In genomic region chr1:154329551-154330131, GRCh38 we compare ENCODE assay signal across 10 cellular contexts. TPM values are rescaled to one million over a fixed set of nuclear protein-coding genes. Genes with fewer than 3 reads are reported as not detected.
DNase-seq lines count a peak whose midpoint lies in the region; ATAC-seq, FAIRE-seq and TF ChIP-seq lines count a peak whose summit lies in the region.
"Had no signal": no experiment of that assay in that cellular context is flagged by ENCODE, and none has a peak within 500 bp of the region (broad histone marks: within the 10 kb centered on the region; RNA-seq: fewer than 3 reads in every experiment).

No MANE protein-coding gene starts in this region.

- FAIRE-seq in HepG2 (lab: Jason Lieb, UNC) = no peak
- FAIRE-seq: bronchial epithelial cell had no signal

- H3K27me3 Mint-ChIP-seq in activated naive CD8-positive, alpha-beta T cell treated with anti-CD3 and anti-CD28 coated beads, Interleukin-2, amount 50 U/mL, for 24 hours = no peaks in the 10 kb centered on the region
- H3K27me3 Mint-ChIP-seq in memory B cell = no peaks in the 10 kb centered on the region

- H3K9me3 ChIP-seq in HepG2 (ENCODE audit: low read length) = no peaks in the 10 kb centered on the region
- no peaks in the 10 kb centered on the region for H3K9me3 ChIP-seq in right lobe of liver
- no peaks in the 10 kb centered on the region for H3K9me3 ChIP-seq in upper lobe of right lung
- H3K9me3 ChIP-seq: left lung had no signal

- ATAC-seq in HepG2 (no peak), right lobe of liver (no peak), memory B cell (ENCODE audit: low read depth) (no peak), upper lobe of right lung (no peak), HG03469 (IDR thresholded peaks at IDR 0.05; ENCODE audit: unreplicated experiment) (no peak), GM18867 (IDR thresholded peaks at IDR 0.05; ENCODE audit: unreplicated experiment) (no peak)
- peak; percentile 5 for ATAC-seq in activated naive CD8-positive, alpha-beta T cell treated with anti-CD3 and anti-CD28 coated beads, Interleukin-2, amount 50 U/mL, for 24 hours
- ATAC-seq: left lung had no signal

- intact Hi-C loops in HepG2 (cut with micrococcal nuclease; ENCODE audit: unreplicated experiment) (loop anchor here (10.0 kb wide), 1 partner anchor 135 kb away; the partner anchor contains the start of gene TPM3), right lobe of liver (cut with DNase I) (loop anchor here in 1 of 2 donors (10.0 kb wide), 1 partner anchor 55 kb away; the partner anchor contains the start of gene HAX1), upper lobe of right lung (cut with DNase I) (no loop called here)

- TF ChIP-seq EP300 in HepG2 (IDR thresholded peaks at IDR 0.05; ENCODE audit: low read depth in 2 of 2, low read length in 2 of 2) (no peak), HepG2 (CRISPR knock-in tag; IDR thresholded peaks at IDR 0.05; ENCODE audit: borderline replicate concordance) (no peak)

- H3K27ac Mint-ChIP-seq in activated naive CD8-positive, alpha-beta T cell treated with anti-CD3 and anti-CD28 coated beads, Interleukin-2, amount 50 U/mL, for 24 hours = peak overlapping the region; percentile 70
- peak overlapping the region; percentile 31 for H3K27ac Mint-ChIP-seq in memory B cell

- peaks cover 49% of the 10 kb centered on the region for H3K4me1 Mint-ChIP-seq in activated naive CD8-positive, alpha-beta T cell treated with anti-CD3 and anti-CD28 coated beads, Interleukin-2, amount 50 U/mL, for 24 hours
- peaks cover 41% of the 10 kb centered on the region for H3K4me1 Mint-ChIP-seq in memory B cell

- DNase-seq in HepG2 (ENCODE audit: low spot score) (no peak), right lobe of liver (no peak), memory B cell (ENCODE audit: low spot score in 2 of 2) (no peak), upper lobe of right lung (no peak), NCI-H2081 (lab: John Stamatoyannopoulos, UW) (no peak)
- DNase-seq in activated naive CD8-positive, alpha-beta T cell treated with anti-CD3 and anti-CD28 coated beads, Interleukin-2, amount 50 U/mL, for 24 hours = peak; percentile 33
- DNase-seq: left lung had no signal

- H3K4me3 Mint-ChIP-seq in activated naive CD8-positive, alpha-beta T cell treated with anti-CD3 and anti-CD28 coated beads, Interleukin-2, amount 50 U/mL, for 24 hours = peak overlapping the region; percentile 76
- peak overlapping the region; percentile 76 for H3K4me3 Mint-ChIP-seq in memory B cell

- peaks cover 9% of the 10 kb centered on the region for H3K79me2 ChIP-seq in HepG2 (ENCODE audit: insufficient read depth, low read length)

- WGBS in HepG2 (ENCODE audit: low lambda C conversion rate) = over 99% methylated on average over 6 of the region's 7 CpGs
- WGBS in right lobe of liver (ENCODE audit: insufficient coverage, low coverage, low lambda C conversion rate, missing lambda C conversion rate) = 76% methylated on average over 7 of the region's 7 CpGs

- no peaks in the 10 kb centered on the region for H3K9me3 Mint-ChIP-seq in activated naive CD8-positive, alpha-beta T cell treated with anti-CD3 and anti-CD28 coated beads, Interleukin-2, amount 50 U/mL, for 24 hours
- H3K9me3 Mint-ChIP-seq in memory B cell = no peaks in the 10 kb centered on the region

- no peaks in the 10 kb centered on the region for H4K20me1 ChIP-seq in HepG2 (ENCODE audit: insufficient read depth, low read length)

- TF ChIP-seq POLR2A in HepG2 (IDR thresholded peaks at IDR 0.05; ENCODE audit: insufficient read depth in 1 of 2, low read depth in 2 of 2, low read length in 2 of 2) (no peak), right lobe of liver (IDR thresholded peaks at IDR 0.05) (no peak)

- BruUV-seq in HepG2 (replicated peaks; lab: Mats Ljungman, UMichigan) = no TSS peak

- H3K27ac ChIP-seq in HepG2 (ENCODE audit: extremely low read length, insufficient read depth, low read length) (no peak overlapping the region), right lobe of liver (no peak overlapping the region), upper lobe of right lung (no peak overlapping the region)

- H2AFZ ChIP-seq in HepG2 (ENCODE audit: low read length) = no peak overlapping the region

- H3K4me1 ChIP-seq in HepG2 (ENCODE audit: insufficient read depth, low read length) (peaks cover 45% of the 10 kb centered on the region), right lobe of liver (peaks cover 0 to 24% (median 7%) of the 10 kb centered on the region in 4 donors), upper lobe of right lung (peaks cover 40% of the 10 kb centered on the region)

- TF ChIP-seq CTCF in HepG2 (CRISPR knock-in tag; IDR thresholded peaks at IDR 0.05) (no peak), right lobe of liver (IDR thresholded peaks at IDR 0.05) (no peak), upper lobe of right lung (IDR thresholded peaks at IDR 0.05) (no peak)

- CTCF ChIA-PET in HepG2 (lab: Yijun Ruan, JAX; ENCODE audit: low intra/inter-chr PET ratio, low total read pairs) = no interaction called here

- H3K36me3 ChIP-seq in HepG2 (replicated peaks in 1 of 2; ENCODE audit: control insufficient read depth in 1 of 2, insufficient read depth in 2 of 2, low read length in 2 of 2) (peaks cover 4 to 23% of the 10 kb centered on the region in 2 experiments), right lobe of liver (no peaks in the 10 kb centered on the region), upper lobe of right lung (peaks cover 25% of the 10 kb centered on the region)

- H3K36me3 Mint-ChIP-seq in activated naive CD8-positive, alpha-beta T cell treated with anti-CD3 and anti-CD28 coated beads, Interleukin-2, amount 50 U/mL, for 24 hours (ENCODE audit: low read depth) = peaks cover 24% of the 10 kb centered on the region
- peaks cover 19% of the 10 kb centered on the region for H3K36me3 Mint-ChIP-seq in memory B cell

- H3K9ac ChIP-seq in HepG2 (ENCODE audit: insufficient read depth, low read depth, low read length) = no peak overlapping the region

- H3K27me3 ChIP-seq in HepG2 (ENCODE audit: control insufficient read depth in 1 of 2, insufficient read depth in 2 of 2, low read length in 2 of 2) = no peaks in the 10 kb centered on the region
- no peaks in the 10 kb centered on the region for H3K27me3 ChIP-seq in right lobe of liver
- H3K27me3 ChIP-seq in upper lobe of right lung = no peaks in the 10 kb centered on the region

- TF ChIP-seq RAD21 in HepG2 (CRISPR knock-in tag; IDR thresholded peaks at IDR 0.05) = no peak

- POLR2A ChIA-PET in HepG2 (lab: Yijun Ruan, JAX) = no interaction called here

- H3K4me3 ChIP-seq in HepG2 (replicated peaks in 1 of 3; ENCODE audit: insufficient read depth in 1 of 3, low read depth in 2 of 3, low read length in 3 of 3) = no peak overlapping the region
- no peak overlapping the region for H3K4me3 ChIP-seq in right lobe of liver
- peak overlapping the region; percentile 48 for H3K4me3 ChIP-seq in upper lobe of right lung

- H3K4me2 ChIP-seq in HepG2 (ENCODE audit: low read depth, low read length) = no peak overlapping the region

- in situ Hi-C loops in HepG2 (cut with HindIII; ENCODE audit: extremely low pct_ligation_motif_present, low pct_unique_long_range_greater_than_20kb) = no loop called here

RNA-seq across cellular contexts. Expression of gene ATP8B2, which starts 4.3 kb away (rescaled TPM):
- total RNA-seq in HepG2 (2016; rRNA removed; fragmentation: Illumina TruSeq; extraction: Trizol) = 31.3 and 39.3 TPM in 2 replicates
- total RNA-seq in HepG2 (2016; cell fraction: cytosol; rRNA removed; fragmentation: Illumina TruSeq; extraction: Trizol; ENCODE audit: low read depth) = 9.3 and 9.4 TPM in 2 replicates
- total RNA-seq in HepG2 (2016; cell fraction: insoluble cytoplasmic fraction; rRNA removed; fragmentation: Illumina TruSeq; extraction: Trizol) = 28.1 and 34.6 TPM in 2 replicates
- total RNA-seq in HepG2 (2016; cell fraction: membrane; rRNA removed; fragmentation: Illumina TruSeq; extraction: Trizol) = 28.0 and 30.5 TPM in 2 replicates
- 23.7 and 30.6 TPM in 2 replicates for total RNA-seq in HepG2 (2016; cell fraction: nucleus; rRNA removed; fragmentation: Illumina TruSeq; extraction: Trizol)
- 20.4 and 23.9 TPM in 2 replicates for polyA plus RNA-seq in HepG2 (2011; rRNA removed)
- 17.7 and 29.9 TPM in 2 replicates for polyA plus RNA-seq in HepG2 (2011; cell fraction: cytosol; rRNA removed)
- polyA plus RNA-seq in HepG2 (2011; cell fraction: nucleus; rRNA removed) = 67.2 and 84.5 TPM in 2 replicates
- 11.1 and 14.4 TPM in 2 replicates for polyA plus RNA-seq in HepG2 (2012)
- polyA plus RNA-seq in HepG2 (2016; cell fraction: cytosol; fragmentation: Illumina TruSeq; extraction: Trizol; ENCODE audit: low read depth) = 4.4 and 4.7 TPM in 2 replicates
- 15.2 and 18.9 TPM in 2 replicates for polyA plus RNA-seq in HepG2 (2016; cell fraction: insoluble cytoplasmic fraction; fragmentation: Illumina TruSeq; extraction: Trizol; ENCODE audit: low read depth)
- polyA plus RNA-seq in HepG2 (2016; cell fraction: membrane; fragmentation: Illumina TruSeq; extraction: Trizol; ENCODE audit: low read depth) = 15.5 and 17.2 TPM in 2 replicates
- polyA plus RNA-seq in HepG2 (2016; cell fraction: nucleus; fragmentation: Illumina TruSeq; extraction: Trizol; ENCODE audit: insufficient read depth, low read depth) = 31.3 and 36.4 TPM in 2 replicates
- polyA minus RNA-seq in HepG2 (2011; rRNA and poly(A)+ RNA removed; ENCODE audit: low replicate concordance) = 1.0 and 52.3 TPM in 2 replicates
- 13.5 and 15.3 TPM in 2 replicates for polyA minus RNA-seq in HepG2 (2011; cell fraction: cytosol; rRNA and poly(A)+ RNA removed)
- polyA minus RNA-seq in HepG2 (2011; cell fraction: nucleus; rRNA and poly(A)+ RNA removed) = 22.4 and 25.2 TPM in 2 replicates
- total RNA-seq in right lobe of liver = 1 to 10 TPM; 1.9 to 8.2 (median 3.2) TPM
- total RNA-seq in upper lobe of right lung = 35.2 TPM

RNA-seq across cellular contexts. Expression of gene AQP10, which starts 8.7 kb away (rescaled TPM):
- total RNA-seq in HepG2 (2016; rRNA removed; fragmentation: Illumina TruSeq; extraction: Trizol) = not detected in 2 replicates
- total RNA-seq in HepG2 (2016; cell fraction: cytosol; rRNA removed; fragmentation: Illumina TruSeq; extraction: Trizol; ENCODE audit: low read depth) = not detected in 2 replicates
- not detected in 2 replicates for total RNA-seq in HepG2 (2016; cell fraction: insoluble cytoplasmic fraction; rRNA removed; fragmentation: Illumina TruSeq; extraction: Trizol)
- total RNA-seq in HepG2 (2016; cell fraction: membrane; rRNA removed; fragmentation: Illumina TruSeq; extraction: Trizol) = not detected in 2 replicates
- not detected in 2 replicates for total RNA-seq in HepG2 (2016; cell fraction: nucleus; rRNA removed; fragmentation: Illumina TruSeq; extraction: Trizol)
- 0.30 and 0.38 TPM in 2 replicates for polyA plus RNA-seq in HepG2 (2011; rRNA removed)
- polyA plus RNA-seq in HepG2 (2011; cell fraction: cytosol; rRNA removed) = 0.16 and 0.28 TPM in 2 replicates
- polyA plus RNA-seq in HepG2 (2011; cell fraction: nucleus; rRNA removed) = 0.73 and 0.74 TPM in 2 replicates
- polyA plus RNA-seq in HepG2 (2012) = 0.13 and 0.15 TPM in 2 replicates
- polyA plus RNA-seq in HepG2 (2016; cell fraction: cytosol; fragmentation: Illumina TruSeq; extraction: Trizol; ENCODE audit: low read depth) = not detected in 2 replicates
- polyA plus RNA-seq in HepG2 (2016; cell fraction: insoluble cytoplasmic fraction; fragmentation: Illumina TruSeq; extraction: Trizol; ENCODE audit: low read depth) = not detected in 2 replicates
- polyA plus RNA-seq in HepG2 (2016; cell fraction: membrane; fragmentation: Illumina TruSeq; extraction: Trizol; ENCODE audit: low read depth) = not detected in 2 replicates
- polyA plus RNA-seq in HepG2 (2016; cell fraction: nucleus; fragmentation: Illumina TruSeq; extraction: Trizol; ENCODE audit: insufficient read depth, low read depth) = not detected in 2 replicates
- 0.30 TPM in 1 of 2 replicates, not detected in the other for polyA minus RNA-seq in HepG2 (2011; rRNA and poly(A)+ RNA removed; ENCODE audit: low replicate concordance)
- polyA minus RNA-seq in HepG2 (2011; cell fraction: cytosol; rRNA and poly(A)+ RNA removed) = not detected in 2 replicates
- 0.26 TPM in 1 of 2 replicates, not detected in the other for polyA minus RNA-seq in HepG2 (2011; cell fraction: nucleus; rRNA and poly(A)+ RNA removed)
- total RNA-seq in right lobe of liver = not detected
- 0.64 TPM for total RNA-seq in upper lobe of right lung
- total RNA-seq: bronchial epithelial cell had no signal

RNA-seq across cellular contexts. Expression of gene HAX1, which starts 57.2 kb away (rescaled TPM):
- total RNA-seq in HepG2 (2016; rRNA removed; fragmentation: Illumina TruSeq; extraction: Trizol) (89.2 and 104 TPM in 2 replicates), right lobe of liver (10 to 100 TPM; 40.2 to 82.0 (median 44.9) TPM), upper lobe of right lung (78.2 TPM)
- total RNA-seq in HepG2 (2016; cell fraction: cytosol; rRNA removed; fragmentation: Illumina TruSeq; extraction: Trizol; ENCODE audit: low read depth) = 42.6 and 45.4 TPM in 2 replicates
- total RNA-seq in HepG2 (2016; cell fraction: insoluble cytoplasmic fraction; rRNA removed; fragmentation: Illumina TruSeq; extraction: Trizol) = 96.4 and 107 TPM in 2 replicates
- 89.9 and 90.2 TPM in 2 replicates for total RNA-seq in HepG2 (2016; cell fraction: membrane; rRNA removed; fragmentation: Illumina TruSeq; extraction: Trizol)
- total RNA-seq in HepG2 (2016; cell fraction: nucleus; rRNA removed; fragmentation: Illumina TruSeq; extraction: Trizol) = 50.1 and 56.3 TPM in 2 replicates
- polyA plus RNA-seq in HepG2 (2011; rRNA removed) = 120 and 128 TPM in 2 replicates
- polyA plus RNA-seq in HepG2 (2011; cell fraction: cytosol; rRNA removed) = 106 TPM in 2 replicates
- 70.0 and 84.2 TPM in 2 replicates for polyA plus RNA-seq in HepG2 (2011; cell fraction: nucleus; rRNA removed)
- 64.9 and 90.6 TPM in 2 replicates for polyA plus RNA-seq in HepG2 (2012)
- 44.0 and 44.7 TPM in 2 replicates for polyA plus RNA-seq in HepG2 (2016; cell fraction: cytosol; fragmentation: Illumina TruSeq; extraction: Trizol; ENCODE audit: low read depth)
- polyA plus RNA-seq in HepG2 (2016; cell fraction: insoluble cytoplasmic fraction; fragmentation: Illumina TruSeq; extraction: Trizol; ENCODE audit: low read depth) = 101 and 113 TPM in 2 replicates
- 76.6 and 79.0 TPM in 2 replicates for polyA plus RNA-seq in HepG2 (2016; cell fraction: membrane; fragmentation: Illumina TruSeq; extraction: Trizol; ENCODE audit: low read depth)
- polyA plus RNA-seq in HepG2 (2016; cell fraction: nucleus; fragmentation: Illumina TruSeq; extraction: Trizol; ENCODE audit: insufficient read depth, low read depth) = 86.4 and 97.4 TPM in 2 replicates
- polyA minus RNA-seq in HepG2 (2011; rRNA and poly(A)+ RNA removed; ENCODE audit: low replicate concordance) = 75.0 and 215 TPM in 2 replicates
- polyA minus RNA-seq in HepG2 (2011; cell fraction: cytosol; rRNA and poly(A)+ RNA removed) = 29.9 and 30.5 TPM in 2 replicates
- 16.0 and 25.0 TPM in 2 replicates for polyA minus RNA-seq in HepG2 (2011; cell fraction: nucleus; rRNA and poly(A)+ RNA removed)
